ENCODE assay signal across 8 cellular contexts in the genomic region with DNA sequence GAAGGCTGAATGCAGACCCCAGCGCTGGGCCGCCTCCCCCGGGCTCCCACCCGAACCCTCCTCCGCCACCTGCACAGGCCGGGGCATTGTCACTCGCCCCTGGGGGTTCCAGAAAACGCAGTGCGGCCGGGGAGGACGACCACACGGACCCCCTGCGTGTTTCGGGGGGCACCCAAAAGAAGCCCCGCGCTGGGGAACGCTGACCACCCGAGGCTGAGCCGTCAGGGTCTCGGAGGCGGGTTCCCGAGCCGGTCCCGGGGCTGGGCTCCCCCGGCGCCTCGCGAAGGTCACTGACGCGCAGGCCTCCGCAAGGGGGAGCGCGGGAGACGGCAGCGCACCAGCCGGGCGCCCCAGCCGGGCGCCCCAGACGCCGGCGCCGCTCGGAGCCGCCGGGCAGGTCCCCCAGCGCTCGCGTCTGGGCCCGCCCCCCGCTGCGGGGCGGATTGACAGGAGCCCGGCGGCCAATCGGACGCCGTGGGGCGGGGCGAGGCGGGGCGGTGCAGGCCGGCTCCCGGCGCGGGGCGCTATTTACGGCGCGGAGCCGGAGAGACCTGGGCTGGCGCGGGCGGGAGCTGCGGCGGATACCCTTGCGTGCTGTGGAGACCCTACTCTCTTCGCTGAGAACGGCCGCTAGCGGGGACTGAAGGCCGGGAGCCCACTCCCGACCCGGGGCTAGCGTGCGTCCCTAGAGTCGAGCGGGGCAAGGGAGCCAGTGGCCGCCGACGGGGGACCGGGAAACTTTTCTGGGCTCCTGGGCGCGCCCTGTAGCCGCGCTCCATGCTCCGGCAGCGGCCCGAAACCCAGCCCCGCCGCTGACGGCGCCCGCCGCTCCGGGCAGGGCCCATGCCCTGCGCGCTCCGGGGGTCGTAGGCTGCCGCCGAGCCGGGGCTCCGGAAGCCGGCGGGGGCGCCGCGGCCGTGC. TPM values are rescaled to one million over a fixed set of nuclear protein-coding genes. Genes with fewer than 3 reads are reported as not detected.
A peak's percentile ranks its signal among the peaks of the same experiment; 100 is the strongest.
DNase-seq lines count a peak whose midpoint lies in the region; ATAC-seq and TF ChIP-seq lines count a peak whose summit lies in the region.

A gene with protein sequence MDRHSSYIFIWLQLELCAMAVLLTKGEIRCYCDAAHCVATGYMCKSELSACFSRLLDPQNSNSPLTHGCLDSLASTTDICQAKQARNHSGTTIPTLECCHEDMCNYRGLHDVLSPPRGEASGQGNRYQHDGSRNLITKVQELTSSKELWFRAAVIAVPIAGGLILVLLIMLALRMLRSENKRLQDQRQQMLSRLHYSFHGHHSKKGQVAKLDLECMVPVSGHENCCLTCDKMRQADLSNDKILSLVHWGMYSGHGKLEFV (plus strand): TSS at position 554 of the 921 bp plus-strand sequence. CDS start 377 bp downstream, outside the sequence.

- peak; percentile 99 for ATAC-seq in HG02610 (IDR thresholded peaks at IDR 0.05; ENCODE audit: unreplicated experiment)
- peak; percentile 98 to 99 (median 99) for ATAC-seq in psoas muscle

- peak; percentile 91 for DNase-seq in NCI-H1092 (lab: John Stamatoyannopoulos, UW)
- peak; percentile 78 to 91 (median 81) for DNase-seq in T-helper 1 cell
- DNase-seq in amniotic stem cell (lab: John Stamatoyannopoulos, UW) = peak; percentile 93
- peak; percentile 92 for DNase-seq in right atrium auricular region (ENCODE audit: low spot score)
- DNase-seq in psoas muscle = peak; percentile 92 to 95

- H3K4me1 ChIP-seq in right atrium auricular region (peaks cover 0 to 26% of the 10 kb centered on the region in 2 donors), psoas muscle (peaks cover 12% of the 10 kb centered on the region), urinary bladder (ENCODE audit: insufficient read depth) (no peaks in the 10 kb centered on the region)

- H3K27me3 ChIP-seq in right atrium auricular region (no peaks in the 10 kb centered on the region), psoas muscle (ENCODE audit: insufficient read depth in 3 of 3, low read length in 2 of 3) (peaks cover 0 to 12% (median 0%) of the 10 kb centered on the region in 3 donors)

- TF ChIP-seq CTCF in GM12875 (IDR thresholded peaks at IDR 0.05; ENCODE audit: borderline replicate concordance, insufficient read depth, low read depth, low read length) = peak; percentile 82
- peak; percentile 70 to 75 for TF ChIP-seq CTCF in right atrium auricular region (IDR thresholded peaks at IDR 0.05)
- TF ChIP-seq CTCF in psoas muscle (IDR thresholded peaks at IDR 0.05) = peak; percentile 53

- no peaks in the 10 kb centered on the region for H3K9me3 ChIP-seq in right atrium auricular region
- no peaks in the 10 kb centered on the region for H3K9me3 ChIP-seq in psoas muscle

- intact Hi-C loops in psoas muscle (cut with DNase I) = loop anchor here in 1 of 2 donors (5.0 kb wide), 1 partner anchor 315 kb away; no protein-coding TSS in a partner anchor

- H3K36me3 ChIP-seq in right atrium auricular region (peaks cover 9% of the 10 kb centered on the region), psoas muscle (ENCODE audit: insufficient read depth in 1 of 2, low read depth in 1 of 2) (no peaks in the 10 kb centered on the region), urinary bladder (ENCODE audit: insufficient read depth) (no peaks in the 10 kb centered on the region)

- H3K27ac ChIP-seq in right atrium auricular region (peak within 1 kb of the TSS; percentile 83 to 92), psoas muscle (peak within 1 kb of the TSS; percentile 62), urinary bladder (ENCODE audit: low read depth) (peak within 1 kb of the TSS; percentile 87)

- H3K4me3 ChIP-seq in GM12875 (ENCODE audit: low read depth, low read length) (peak within 1 kb of the TSS; percentile 50), right atrium auricular region (peak within 1 kb of the TSS; percentile 71 to 73), psoas muscle (peak within 1 kb of the TSS; percentile 85), urinary bladder (ENCODE audit: low read depth, low read length) (peak within 1 kb of the TSS; percentile 99)

- WGBS in psoas muscle, 3 donors = 0% methylated on average over 47 to 120 of the region's 120 CpGs
- WGBS in urinary bladder = under 1% methylated on average over 120 of the region's 120 CpGs

RNA-seq across cellular contexts. Expression of the gene that starts here (rescaled TPM):
- 10 to 100 TPM; 61.1 to 92.7 TPM for total RNA-seq in right atrium auricular region
- 1 to 10 TPM in 2 of 4 donors, under 1 TPM in 2; 0.89 to 2.9 (median 1.3) TPM for total RNA-seq in psoas muscle
- 1 to 10 TPM in 1 of 3 donors, under 1 TPM in 2; 0.44 to 2.0 (median 0.66) TPM for polyA plus RNA-seq in psoas muscle
- 33.7 TPM for total RNA-seq in urinary bladder
- polyA plus RNA-seq in urinary bladder = 27.0 TPM

Comparison
In these comparisons a context has a peak if more than half of its experiments do, and no peak if none do; other contexts are left out.
1. Peak in every context shown above with its lines: DNase-seq, ATAC-seq, H3K4me3 ChIP-seq and H3K27ac ChIP-seq.